ENCODE assay signal across 8 cellular contexts in genomic region chr7:151051108-151051507, GRCh38. TPM values are rescaled to one million over a fixed set of nuclear protein-coding genes. Genes with fewer than 3 reads are reported as not detected.
DNase-seq lines count a peak whose midpoint lies in the region; ATAC-seq and TF ChIP-seq lines count a peak whose summit lies in the region.

No MANE protein-coding gene starts in this region.

- intact Hi-C loops in activated CD8-positive, alpha-beta T cell treated with anti-CD3 and anti-CD28 coated beads for 36 hours (cut with micrococcal nuclease): no loop called here
- intact Hi-C loops in natural killer cell (cut with micrococcal nuclease): no loop called here

- H3K4me3 Mint-ChIP-seq in activated CD8-positive, alpha-beta T cell treated with anti-CD3 and anti-CD28 coated beads for 36 hours: no peak overlapping the region
- no peak overlapping the region for H3K4me3 Mint-ChIP-seq in endothelial cell (ENCODE audit: unreplicated experiment)
- no peak overlapping the region for H3K4me3 Mint-ChIP-seq in natural killer cell

- POLR2A ChIA-PET in activated CD8-positive, alpha-beta T cell treated with anti-CD3 and anti-CD28 coated beads for 36 hours (lab: Charles Lee): interaction anchor here (0.6 to 1.1 kb wide), 3 partner anchors 11 to 142 kb away, joined by 3 to 4 read pairs (median 3); no protein-coding TSS in a partner anchor

- H3K27ac Mint-ChIP-seq in activated CD8-positive, alpha-beta T cell treated with anti-CD3 and anti-CD28 coated beads for 36 hours: no peak overlapping the region
- H3K27ac Mint-ChIP-seq in endothelial cell (ENCODE audit: unreplicated experiment) (no peak overlapping the region), natural killer cell (no peak overlapping the region)

- H3K4me1 Mint-ChIP-seq in activated CD8-positive, alpha-beta T cell treated with anti-CD3 and anti-CD28 coated beads for 36 hours (ENCODE audit: low read depth): peaks cover 3% of the 10 kb centered on the region
- H3K4me1 Mint-ChIP-seq in endothelial cell (ENCODE audit: unreplicated experiment) (peaks cover 18% of the 10 kb centered on the region), natural killer cell (peaks cover 0 to 10% of the 10 kb centered on the region in 2 donors)

- peak; percentile 39 for ATAC-seq in HG02678 (IDR thresholded peaks at IDR 0.05; ENCODE audit: unreplicated experiment)
- ATAC-seq in activated CD8-positive, alpha-beta T cell treated with anti-CD3 and anti-CD28 coated beads for 36 hours: peak; percentile 77
- peak; percentile 57 to 89 (median 83) for ATAC-seq in natural killer cell
- ATAC-seq in HG03469 (IDR thresholded peaks at IDR 0.05; ENCODE audit: unreplicated experiment): no peak

- CTCF ChIA-PET in activated CD8-positive, alpha-beta T cell treated with anti-CD3 and anti-CD28 coated beads for 36 hours (lab: Charles Lee): interaction anchor here (1.0 kb wide), 1 partner anchor 59 kb away, joined by 6 read pairs; no protein-coding TSS in a partner anchor

- no peaks in the 10 kb centered on the region for H3K36me3 Mint-ChIP-seq in activated CD8-positive, alpha-beta T cell treated with anti-CD3 and anti-CD28 coated beads for 36 hours (ENCODE audit: low read depth)
- H3K36me3 Mint-ChIP-seq in endothelial cell (ENCODE audit: low read depth, unreplicated experiment) (peaks cover 11% of the 10 kb centered on the region), natural killer cell (no peaks in the 10 kb centered on the region)

- H3K27me3 Mint-ChIP-seq in activated CD8-positive, alpha-beta T cell treated with anti-CD3 and anti-CD28 coated beads for 36 hours: no peaks in the 10 kb centered on the region
- H3K27me3 Mint-ChIP-seq in endothelial cell (ENCODE audit: unreplicated experiment): peaks cover 30% of the 10 kb centered on the region
- H3K27me3 Mint-ChIP-seq in natural killer cell (ENCODE audit: low read depth in 2 of 2): peaks cover 0 to 9% of the 10 kb centered on the region in 2 donors

- H3K9me3 Mint-ChIP-seq in activated CD8-positive, alpha-beta T cell treated with anti-CD3 and anti-CD28 coated beads for 36 hours: no peaks in the 10 kb centered on the region
- H3K9me3 Mint-ChIP-seq in endothelial cell (ENCODE audit: unreplicated experiment): no peaks in the 10 kb centered on the region
- H3K9me3 Mint-ChIP-seq in natural killer cell: no peaks in the 10 kb centered on the region

- DNase-seq in activated CD8-positive, alpha-beta T cell treated with anti-CD3 and anti-CD28 coated beads for 36 hours: peak; percentile 59
- DNase-seq in endothelial cell (ENCODE audit: low spot score) (peak; percentile 88), natural killer cell (peak; percentile 32), GM19238 (ENCODE audit: insufficient read length, low spot score) (no peak), NCI-H510A treated with DMSO at 0.1 percent for 48 hours (lab: John Stamatoyannopoulos, UW) (no peak), NCI-H2081 (lab: John Stamatoyannopoulos, UW) (no peak)

- TF ChIP-seq CTCF in activated CD8-positive, alpha-beta T cell treated with anti-CD3 and anti-CD28 coated beads for 36 hours (IDR thresholded peaks at IDR 0.05): no peak
- TF ChIP-seq CTCF in endothelial cell (IDR thresholded peaks at IDR 0.05; ENCODE audit: unreplicated experiment): no peak
- no peak for TF ChIP-seq CTCF in natural killer cell (IDR thresholded peaks at IDR 0.05)

RNA-seq across cellular contexts. Expression of gene ASIC3, which starts 2.8 kb away (rescaled TPM):
- 1 to 10 TPM; 3.7 to 5.8 TPM for total RNA-seq in activated CD8-positive, alpha-beta T cell treated with anti-CD3 and anti-CD28 coated beads for 36 hours
- 3.4 TPM for total RNA-seq in endothelial cell (ENCODE audit: unreplicated experiment)
- 1 to 10 TPM; 5.7 to 7.9 (median 5.9) TPM for total RNA-seq in natural killer cell

RNA-seq across cellular contexts. Expression of gene CDK5, which starts 6.6 kb away (rescaled TPM):
- total RNA-seq in activated CD8-positive, alpha-beta T cell treated with anti-CD3 and anti-CD28 coated beads for 36 hours: 10 to 100 TPM in 1 of 2 experiments, 1 to 10 TPM in 1; 9.9 to 10.4 TPM
- total RNA-seq in endothelial cell (ENCODE audit: unreplicated experiment) (26.7 TPM), natural killer cell (1 to 10 TPM; 6.2 to 8.0 (median 6.6) TPM)

RNA-seq across cellular contexts. Expression of gene SLC4A2, which starts 8.3 kb away (rescaled TPM):
- 10 to 100 TPM; 42.7 to 46.1 TPM for total RNA-seq in activated CD8-positive, alpha-beta T cell treated with anti-CD3 and anti-CD28 coated beads for 36 hours
- total RNA-seq in endothelial cell (ENCODE audit: unreplicated experiment) (115 TPM), natural killer cell (10 to 100 TPM; 60.4 to 87.3 (median 66.1) TPM)

RNA-seq across cellular contexts. Expression of gene ABCB8, which starts 22.9 kb away (rescaled TPM):
- 10 to 100 TPM; 41.4 to 47.5 TPM for total RNA-seq in activated CD8-positive, alpha-beta T cell treated with anti-CD3 and anti-CD28 coated beads for 36 hours
- 17.4 TPM for total RNA-seq in endothelial cell (ENCODE audit: unreplicated experiment)
- 10 to 100 TPM; 50.6 to 60.5 (median 53.7) TPM for total RNA-seq in natural killer cell

RNA-seq across cellular contexts. Expression of gene ATG9B, which starts 26.8 kb away (rescaled TPM):
- total RNA-seq in activated CD8-positive, alpha-beta T cell treated with anti-CD3 and anti-CD28 coated beads for 36 hours: 10 to 100 TPM; 12.6 to 14.0 TPM
- 0.85 TPM for total RNA-seq in endothelial cell (ENCODE audit: unreplicated experiment)
- total RNA-seq in natural killer cell: 1 to 10 TPM; 4.4 to 4.6 (median 4.5) TPM

Comparison
In these comparisons a context has a peak if more than half of its experiments do, and no peak if none do; other contexts are left out.
1. DNase-seq: peak in activated CD8-positive, alpha-beta T cell treated with anti-CD3 and anti-CD28 coated beads for 36 hours (single experiment), endothelial cell (single experiment) and natural killer cell (single experiment); none in GM19238 (single experiment), NCI-H510A treated with DMSO at 0.1 percent for 48 hours (single experiment) and NCI-H2081 (0 of 2).